ENCODE assay signal across 25 cellular contexts in genomic region chr15:93065641-93066045, GRCh38. TPM values are rescaled to one million over a fixed set of nuclear protein-coding genes. Genes with fewer than 3 reads are reported as not detected.
"Had no signal": no experiment of that assay in that cellular context is flagged by ENCODE, and none has a peak within 500 bp of the region (broad histone marks: within the 10 kb centered on the region; RNA-seq: fewer than 3 reads in every experiment).

No MANE protein-coding gene starts in this region.

- H3K27me3 Mint-ChIP-seq: type B pancreatic cell had no signal

- H3K36me3 Mint-ChIP-seq: activated CD4-positive, alpha-beta memory T cell treated with anti-CD3 and anti-CD28 coated beads for 36 hours; activated naive CD4-positive, alpha-beta T cell treated with anti-CD3 and anti-CD28 coated beads, Interleukin-2, amount 50 U/mL, for 24 hours; naive thymus-derived CD8-positive, alpha-beta T cell; stimulated activated memory B cell treated with anti-CD40 and anti-IgM and Interleukin-4, amounts not matched to agents 10 μg/mL and 1 μg/mL and 100 μg/mL, for 72 hours had no signal

- H3K9me3 ChIP-seq: ascending aorta, esophagus squamous epithelium, heart left ventricle, neutrophil, ovary, prostate gland, testis had no signal

- H3K27ac Mint-ChIP-seq: activated CD4-positive, alpha-beta memory T cell treated with anti-CD3 and anti-CD28 coated beads for 36 hours; activated naive CD4-positive, alpha-beta T cell treated with anti-CD3 and anti-CD28 coated beads, Interleukin-2, amount 50 U/mL, for 24 hours; effector memory CD8-positive, alpha-beta T cell; naive thymus-derived CD8-positive, alpha-beta T cell; stimulated activated memory B cell treated with anti-CD40 and anti-IgM and Interleukin-4, amounts not matched to agents 10 μg/mL and 1 μg/mL and 100 μg/mL, for 72 hours; T-helper 17 cell had no signal

- H3K27ac ChIP-seq: brain microvascular endothelial cell, neutrophil, ovary, prostate gland, SK-N-MC, testis had no signal

- H3K9me3 Mint-ChIP-seq: activated CD4-positive, alpha-beta memory T cell treated with anti-CD3 and anti-CD28 coated beads for 36 hours; activated naive CD4-positive, alpha-beta T cell treated with anti-CD3 and anti-CD28 coated beads, Interleukin-2, amount 50 U/mL, for 24 hours; effector memory CD8-positive, alpha-beta T cell; stimulated activated memory B cell treated with anti-CD40 and anti-IgM and Interleukin-4, amounts not matched to agents 10 μg/mL and 1 μg/mL and 100 μg/mL, for 72 hours; type B pancreatic cell had no signal

- H3K4me3 Mint-ChIP-seq: activated CD4-positive, alpha-beta memory T cell treated with anti-CD3 and anti-CD28 coated beads for 36 hours; activated naive CD4-positive, alpha-beta T cell treated with anti-CD3 and anti-CD28 coated beads, Interleukin-2, amount 50 U/mL, for 24 hours; effector memory CD8-positive, alpha-beta T cell; naive thymus-derived CD8-positive, alpha-beta T cell; stimulated activated memory B cell treated with anti-CD40 and anti-IgM and Interleukin-4, amounts not matched to agents 10 μg/mL and 1 μg/mL and 100 μg/mL, for 72 hours; T-helper 17 cell; type B pancreatic cell had no signal

- DNase-seq: activated CD4-positive, alpha-beta memory T cell treated with anti-CD3 and anti-CD28 coated beads for 36 hours; activated CD4-positive, alpha-beta T cell treated with anti-CD3 and anti-CD28 coated beads for 48 hours; activated CD4-positive, CD25-positive, alpha-beta regulatory T cell; activated gamma-delta T cell treated with Interleukin-2 at 50 U/mL for 16 hours; activated T-cell treated with anti-CD3 and anti-CD28 coated beads for 4 hours; brain microvascular endothelial cell; central memory CD4-positive, alpha-beta T cell; effector memory CD8-positive, alpha-beta T cell; esophagus squamous epithelium; naive thymus-derived CD8-positive, alpha-beta T cell; small intestine; stimulated activated CD4-positive, alpha-beta T cell treated with anti-CD3 and anti-CD28 coated beads, Interleukin-15, amount 100 ng/mL, for 24 hours; SW 1271; T-helper 17 cell; testis had no signal

- H3K4me3 ChIP-seq: esophagus squamous epithelium, heart left ventricle, ovary, prostate gland, SK-N-MC, testis had no signal

- ATAC-seq: effector memory CD8-positive, alpha-beta T cell; heart left ventricle; naive thymus-derived CD8-positive, alpha-beta T cell; right cardiac atrium; T-helper 17 cell had no signal

- H3K36me3 ChIP-seq: brain microvascular endothelial cell, neutrophil, ovary, prostate gland had no signal

- H3K4me1 Mint-ChIP-seq: activated naive CD4-positive, alpha-beta T cell treated with anti-CD3 and anti-CD28 coated beads, Interleukin-2, amount 50 U/mL, for 24 hours; stimulated activated memory B cell treated with anti-CD40 and anti-IgM and Interleukin-4, amounts not matched to agents 10 μg/mL and 1 μg/mL and 100 μg/mL, for 72 hours had no signal

- H3K27me3 ChIP-seq: ascending aorta, ovary, testis had no signal

RNA-seq across cellular contexts. Expression of gene RGMA, which starts 23.4 kb away (rescaled TPM):
- total RNA-seq: naive thymus-derived CD8-positive, alpha-beta T cell; T-helper 17 cell had no signal
